ENCODE assay signal across 13 cellular contexts in genomic region chr3:60657972-60658371, GRCh38.
DNase-seq lines count a peak whose midpoint lies in the region; ATAC-seq and TF ChIP-seq lines count a peak whose summit lies in the region.
"Had no signal": no experiment of that assay in that cellular context is flagged by ENCODE, and none has a peak within 500 bp of the region (broad histone marks: within the 10 kb centered on the region; RNA-seq: fewer than 3 reads in every experiment).

No MANE protein-coding gene starts in this region.

- whole genome bisulfite sequencing in H9 (ENCODE audit: extremely low coverage, insufficient read length, low lambda C conversion rate): 100% methylated on average over 1 of the region's 2 CpGs

- H3K18ac ChIP-seq in H9 (ENCODE audit: insufficient read length, low read depth, low read length): no peak overlapping the region

- no peak overlapping the region for H2BK12ac ChIP-seq in H9 (ENCODE audit: insufficient read length, low read depth, low read length)

- no peak overlapping the region for H3K4me3 Mint-ChIP-seq in H9
- no peak overlapping the region for H3K4me3 Mint-ChIP-seq in activated naive CD4-positive, alpha-beta T cell treated with anti-CD3 and anti-CD28 coated beads for 36 hours
- H3K4me3 Mint-ChIP-seq: activated naive CD8-positive, alpha-beta T cell had no signal

- H3K27me3 ChIP-seq in H9 (ENCODE audit: insufficient read depth, low read length): no peaks in the 10 kb centered on the region
- H3K27me3 ChIP-seq in left ventricle myocardium inferior (ENCODE audit: low read depth): no peaks in the 10 kb centered on the region

- no peak overlapping the region for H4K8ac ChIP-seq in H9 (replicated peaks; ENCODE audit: insufficient read length, low read depth, low read length)

- H3K9me3 ChIP-seq in H9 (ENCODE audit: control insufficient read depth, low read depth, low read length): no peaks in the 10 kb centered on the region
- peaks cover 37% of the 10 kb centered on the region for H3K9me3 ChIP-seq in left ventricle myocardium inferior (replicated peaks)

- H3K4me2 ChIP-seq in H9 (ENCODE audit: insufficient read depth, insufficient read length, low read length): no peak overlapping the region

- no peak overlapping the region for H2BK20ac ChIP-seq in H9 (ENCODE audit: low read depth, low read length, poor library complexity, severe bottlenecking)

- CTCF ChIA-PET in activated naive CD4-positive, alpha-beta T cell treated with anti-CD3 and anti-CD28 coated beads for 36 hours (lab: Charles Lee): no interaction called here

- peaks cover 16 to 25% of the 10 kb centered on the region in 2 experiments for H3K4me1 Mint-ChIP-seq in H9
- no peaks in the 10 kb centered on the region for H3K4me1 Mint-ChIP-seq in activated naive CD4-positive, alpha-beta T cell treated with anti-CD3 and anti-CD28 coated beads for 36 hours (ENCODE audit: low read depth)

- no peaks in the 10 kb centered on the region for H3K27me3 Mint-ChIP-seq in H9 (ENCODE audit: low read depth)
- H3K27me3 Mint-ChIP-seq in activated naive CD4-positive, alpha-beta T cell treated with anti-CD3 and anti-CD28 coated beads for 36 hours (ENCODE audit: low read depth): no peaks in the 10 kb centered on the region
- H3K27me3 Mint-ChIP-seq: activated naive CD8-positive, alpha-beta T cell; progenitor cell of endocrine pancreas had no signal

- H3K36me3 Mint-ChIP-seq in H9 (ENCODE audit: insufficient read depth in 1 of 3, low read depth in 3 of 3): peaks cover 16 to 48% (median 28%) of the 10 kb centered on the region in 3 experiments
- H3K36me3 Mint-ChIP-seq in activated naive CD4-positive, alpha-beta T cell treated with anti-CD3 and anti-CD28 coated beads for 36 hours (ENCODE audit: low read depth): no peaks in the 10 kb centered on the region

- no peaks in the 10 kb centered on the region for H3K36me3 ChIP-seq in left ventricle myocardium inferior

- H4K5ac ChIP-seq in H9 (ENCODE audit: insufficient read length, low read depth, low read length): no peak overlapping the region

- ATAC-seq in GM19328 (IDR thresholded peaks at IDR 0.05; ENCODE audit: unreplicated experiment) (peak; percentile 87), HG03159 (IDR thresholded peaks at IDR 0.05; ENCODE audit: unreplicated experiment) (peak; percentile 80), HG02970 (IDR thresholded peaks at IDR 0.05; ENCODE audit: low FRiP score, unreplicated experiment) (no peak)
- ATAC-seq: mucosa of descending colon had no signal

- no peak overlapping the region for H3K9ac ChIP-seq in H9 (ENCODE audit: extremely low read depth, insufficient read length, low read length)

- H3K27ac Mint-ChIP-seq in H9: no peak overlapping the region
- no peak overlapping the region for H3K27ac Mint-ChIP-seq in activated naive CD4-positive, alpha-beta T cell treated with anti-CD3 and anti-CD28 coated beads for 36 hours
- H3K27ac Mint-ChIP-seq: activated naive CD8-positive, alpha-beta T cell; progenitor cell of endocrine pancreas had no signal

- no peaks in the 10 kb centered on the region for H4K20me1 ChIP-seq in H9 (ENCODE audit: control insufficient read depth, insufficient read depth, insufficient read length)

- no peak overlapping the region for H3K4me3 ChIP-seq in left ventricle myocardium inferior
- H3K4me3 ChIP-seq: mucosa of descending colon had no signal

- H3K23me2 ChIP-seq in H9 (ENCODE audit: insufficient read length, low read depth, low read length, poor library complexity, severe bottlenecking): no peaks in the 10 kb centered on the region

- H3K27ac ChIP-seq in H9 (ENCODE audit: insufficient read length, low read depth, low read length) (no peak overlapping the region), left ventricle myocardium inferior (replicated peaks) (no peak overlapping the region)

- no peaks in the 10 kb centered on the region for H3K79me2 ChIP-seq in H9 (ENCODE audit: insufficient read depth, low read length)

- H2AFZ ChIP-seq in H9 (ENCODE audit: low read length): no peak overlapping the region

- DNase-seq in H9: no peak
- no peak for DNase-seq in activated naive CD4-positive, alpha-beta T cell treated with anti-CD3 and anti-CD28 coated beads for 36 hours
- DNase-seq in activated naive CD4-positive, alpha-beta T cell treated with anti-CD3 and anti-CD28 coated beads, Interleukin-2, amount 50 U/mL, for 16 hours: no peak
- DNase-seq in left ventricle myocardium inferior: no peak
- DNase-seq: cerebellar nuclear complex; Kasumi-1; mucosa of descending colon; stimulated activated CD4-positive, alpha-beta T cell treated with anti-CD3 and anti-CD28 coated beads, Interleukin-4, amount 100 ng/mL, for 4 hours had no signal

- no peak overlapping the region for H2BK5ac ChIP-seq in H9 (ENCODE audit: insufficient read length, low read length)

- H3K23ac ChIP-seq in H9 (ENCODE audit: insufficient read length, low read depth, low read length): no peak overlapping the region

- TF ChIP-seq CTCF in H9 (conservative IDR thresholded peaks at IDR 0.05): no peak
- no peak for TF ChIP-seq CTCF in left ventricle myocardium inferior (IDR thresholded peaks at IDR 0.05; ENCODE audit: borderline replicate concordance)

- H3T11ph ChIP-seq in H9 (ENCODE audit: low read length): peak overlapping the region; percentile 17

- H3K56ac ChIP-seq in H9 (ENCODE audit: insufficient read length, low read depth, low read length): no peak overlapping the region

- H3K4me1 ChIP-seq in H9 (ENCODE audit: insufficient read depth, low read length) (0 out of 2 replicates have a peak, but pooled peaks cover 2% of the 10 kb centered on the region), left ventricle myocardium inferior (no peaks in the 10 kb centered on the region)

- no peak overlapping the region for H2BK15ac ChIP-seq in H9 (ENCODE audit: low read depth, low read length)

- no peak overlapping the region for H2BK120ac ChIP-seq in H9 (ENCODE audit: low read depth, low read length, poor library complexity, severe bottlenecking)

- H3K14ac ChIP-seq in H9 (ENCODE audit: insufficient read depth, low read length): no peak overlapping the region

- no peak overlapping the region for H2AK5ac ChIP-seq in H9 (ENCODE audit: insufficient read length, low read length)

- H3K9me3 Mint-ChIP-seq in H9: peaks cover 32 to 36% of the 10 kb centered on the region in 2 experiments
- peaks cover 17% of the 10 kb centered on the region for H3K9me3 Mint-ChIP-seq in activated naive CD4-positive, alpha-beta T cell treated with anti-CD3 and anti-CD28 coated beads for 36 hours

- H3K4ac ChIP-seq in H9 (ENCODE audit: low read depth, low read length): no peak overlapping the region

- intact Hi-C loops in activated naive CD4-positive, alpha-beta T cell treated with anti-CD3 and anti-CD28 coated beads for 36 hours (cut with micrococcal nuclease): no loop called here
- intact Hi-C loops in left ventricle myocardium inferior (cut with micrococcal nuclease): no loop called here

- no peak overlapping the region for H4K91ac ChIP-seq in H9 (ENCODE audit: insufficient read length, low read depth, low read length)

- no peaks in the 10 kb centered on the region for H3K79me1 ChIP-seq in H9 (ENCODE audit: insufficient read depth, low read depth, low read length, poor library complexity, severe bottlenecking)
